ENCODE assay signal across 19 cellular contexts in genomic region chr22:30828187-30829155, GRCh38.
DNase-seq lines count a peak whose midpoint lies in the region; ATAC-seq and TF ChIP-seq lines count a peak whose summit lies in the region.
"Had no signal": no experiment of that assay in that cellular context is flagged by ENCODE, and none has a peak within 500 bp of the region (broad histone marks: within the 10 kb centered on the region; RNA-seq: fewer than 3 reads in every experiment).

No MANE protein-coding gene starts in this region.

- 90% methylated on average over 8 of the region's 14 CpGs for WGBS in right lobe of liver (ENCODE audit: insufficient coverage, low coverage, low lambda C conversion rate, missing lambda C conversion rate)

- no peak overlapping the region for H3K27ac Mint-ChIP-seq in activated naive CD8-positive, alpha-beta T cell treated with anti-CD3 and anti-CD28 coated beads, Interleukin-2, amount 50 U/mL, for 24 hours

- H3K36me3 ChIP-seq in H7 (replicated peaks; ENCODE audit: control insufficient read depth, insufficient read depth, low read length) (no peaks in the 10 kb centered on the region), RWPE2 (ENCODE audit: low read depth) (peaks cover 21% of the 10 kb centered on the region), thoracic aorta (no peaks in the 10 kb centered on the region), right lobe of liver (no peaks in the 10 kb centered on the region)

- no peaks in the 10 kb centered on the region for H3K9me3 ChIP-seq in RWPE2 (ENCODE audit: severe bottlenecking)
- H3K9me3 ChIP-seq in thoracic aorta = no peaks in the 10 kb centered on the region
- no peaks in the 10 kb centered on the region for H3K9me3 ChIP-seq in right lobe of liver
- H3K9me3 ChIP-seq: Caco-2 had no signal

- peak overlapping the region; percentile 100 for H3K27ac ChIP-seq in RWPE2 (ENCODE audit: poor library complexity, severe bottlenecking)
- H3K27ac ChIP-seq in thoracic aorta = no peak overlapping the region
- no peak overlapping the region for H3K27ac ChIP-seq in right lobe of liver

- H3K4me3 ChIP-seq in H7 (ENCODE audit: insufficient read depth, low read depth, low read length) = no peak overlapping the region
- no peak overlapping the region for H3K4me3 ChIP-seq in RWPE2 (ENCODE audit: severe bottlenecking)
- H3K4me3 ChIP-seq in thoracic aorta = no peak overlapping the region
- H3K4me3 ChIP-seq in right lobe of liver = no peak overlapping the region
- H3K4me3 ChIP-seq: GM23248, K562 had no signal

- intact Hi-C loops in right lobe of liver (cut with DNase I) = no loop called here

- no peak for ATAC-seq in RWPE2 (ENCODE audit: low read depth)
- ATAC-seq in left lobe of liver = no peak
- peak; percentile 20 for ATAC-seq in thoracic aorta (ENCODE audit: insufficient number of reproducible peaks, low FRiP score, low read depth)
- ATAC-seq in activated naive CD8-positive, alpha-beta T cell treated with anti-CD3 and anti-CD28 coated beads, Interleukin-2, amount 50 U/mL, for 24 hours = no peak
- no peak for ATAC-seq in right lobe of liver
- ATAC-seq: K562, Panc1 had no signal

- peaks cover under 1% of the 10 kb centered on the region; the same call in 1 of the 2 replicates for H3K27me3 ChIP-seq in H7 (ENCODE audit: control insufficient read depth, insufficient read depth, low read length)
- H3K27me3 ChIP-seq in RWPE2 (ENCODE audit: insufficient read depth, poor library complexity, severe bottlenecking) = no peaks in the 10 kb centered on the region
- no peaks in the 10 kb centered on the region for H3K27me3 ChIP-seq in thoracic aorta (replicated peaks; ENCODE audit: insufficient read depth)
- no peaks in the 10 kb centered on the region for H3K27me3 ChIP-seq in right lobe of liver

- H3K4me1 ChIP-seq in RWPE2 (ENCODE audit: insufficient read depth, poor library complexity, severe bottlenecking) = peaks cover 28% of the 10 kb centered on the region
- no peaks in the 10 kb centered on the region for H3K4me1 ChIP-seq in thoracic aorta (ENCODE audit: control insufficient read depth in 1 of 2, low read depth in 2 of 2)
- no peaks in the 10 kb centered on the region for H3K4me1 ChIP-seq in right lobe of liver
- H3K4me1 ChIP-seq: Caco-2 had no signal

- H3K4me3 Mint-ChIP-seq in activated naive CD8-positive, alpha-beta T cell treated with anti-CD3 and anti-CD28 coated beads, Interleukin-2, amount 50 U/mL, for 24 hours = no peak overlapping the region

- DNase-seq in H7 (peak; percentile 24), RWPE2 (ENCODE audit: low spot score) (no peak), left lobe of liver (ENCODE audit: low spot score) (peak; percentile 38), thoracic aorta (ENCODE audit: low spot score) (no peak), activated T-cell treated with anti-CD3 and anti-CD28 coated beads for 4 hours (no peak), right lobe of liver (no peak)
- DNase-seq in activated naive CD8-positive, alpha-beta T cell treated with anti-CD3 and anti-CD28 coated beads, Interleukin-2, amount 50 U/mL, for 24 hours = no peak
- DNase-seq: Caco-2; CD4-positive, CD25-positive, alpha-beta regulatory T cell; EL; GM23248; NCI-H1436; NCI-H2029; NCI-H2171 treated with DMSO at 0.1 percent for 48 hours; NCI-H510A; NCI-H774; SHP77 treated with DMSO at 0.1 percent for 48 hours had no signal

- TF ChIP-seq POLR2A in right lobe of liver (IDR thresholded peaks at IDR 0.05) = no peak

- no peaks in the 10 kb centered on the region for H3K36me3 Mint-ChIP-seq in activated naive CD8-positive, alpha-beta T cell treated with anti-CD3 and anti-CD28 coated beads, Interleukin-2, amount 50 U/mL, for 24 hours (ENCODE audit: low read depth)
- H3K36me3 Mint-ChIP-seq: CD4-positive, CD25-positive, alpha-beta regulatory T cell had no signal

- TF ChIP-seq CTCF in RWPE2 (IDR thresholded peaks at IDR 0.05; ENCODE audit: poor library complexity, severe bottlenecking) = no peak
- no peak for TF ChIP-seq CTCF in thoracic aorta (IDR thresholded peaks at IDR 0.05)
- TF ChIP-seq CTCF in right lobe of liver (IDR thresholded peaks at IDR 0.05) = no peak

- peaks cover 14% of the 10 kb centered on the region for H3K4me1 Mint-ChIP-seq in activated naive CD8-positive, alpha-beta T cell treated with anti-CD3 and anti-CD28 coated beads, Interleukin-2, amount 50 U/mL, for 24 hours

- H3K9me3 Mint-ChIP-seq in activated naive CD8-positive, alpha-beta T cell treated with anti-CD3 and anti-CD28 coated beads, Interleukin-2, amount 50 U/mL, for 24 hours = no peaks in the 10 kb centered on the region

- peaks cover 27% of the 10 kb centered on the region for H3K27me3 Mint-ChIP-seq in activated naive CD8-positive, alpha-beta T cell treated with anti-CD3 and anti-CD28 coated beads, Interleukin-2, amount 50 U/mL, for 24 hours

Comparison
In these comparisons a context has a peak if more than half of its experiments do, and no peak if none do; other contexts are left out.
1. DNase-seq: peak in H7 (single experiment) and left lobe of liver (single experiment); none in RWPE2 (single experiment), thoracic aorta (single experiment), activated naive CD8-positive, alpha-beta T cell treated with anti-CD3 and anti-CD28 coated beads, Interleukin-2, amount 50 U/mL, for 24 hours (single experiment), activated T-cell treated with anti-CD3 and anti-CD28 coated beads for 4 hours (single experiment) and right lobe of liver (0 of 3).